In genomic region chr4:116499-116898, GRCh38 we compare ENCODE assay signal across 26 cellular contexts.
"Had no signal": no experiment of that assay in that cellular context is flagged by ENCODE, and none has a peak within 500 bp of the region (broad histone marks: within the 10 kb centered on the region; RNA-seq: fewer than 3 reads in every experiment).

No MANE protein-coding gene starts in this region.

- H2AFZ ChIP-seq: PC-9 had no signal

- H3K4me3 ChIP-seq: adrenal gland, MG63, PC-9 had no signal

- H3K4me1 ChIP-seq: adrenal gland had no signal

- H3K27me3 ChIP-seq: adrenal gland, MG63 had no signal

- H3K36me3 Mint-ChIP-seq: WTC11 had no signal

- H3K9ac ChIP-seq: KMS-11 had no signal

- H3K4me3 Mint-ChIP-seq: activated CD4-positive, alpha-beta memory T cell treated with anti-CD3 and anti-CD28 coated beads, Interleukin-2, amount 10 ng/mL, durations not matched to agents 7 days and 5 days; activated naive CD4-positive, alpha-beta T cell treated with anti-CD3 and anti-CD28 coated beads, Interleukin-2, amount 10 ng/mL, durations not matched to agents 7 days and 5 days; activated naive CD8-positive, alpha-beta T cell treated with anti-CD3 and anti-CD28 coated beads, Interleukin-2, amount 10 ng/mL, durations not matched to agents 7 days and 5 days; activated T-cell treated with anti-CD3 and anti-CD28 coated beads, Interleukin-2, amount 50 U/mL, for 24 hours; T-helper 17 cell; WTC11 had no signal

- H3K4me1 Mint-ChIP-seq: WTC11 had no signal

- ATAC-seq: T-helper 17 cell, WTC11 had no signal

- H3K9me3 Mint-ChIP-seq: WTC11 had no signal

- DNase-seq: activated CD4-positive, alpha-beta memory T cell treated with anti-CD3 and anti-CD28 coated beads, Interleukin-2, amount 10 ng/mL, durations not matched to agents 7 days and 5 days; activated CD4-positive, alpha-beta T cell treated with anti-CD3 and anti-CD28 coated beads for 1 hour; activated CD4-positive, alpha-beta T cell treated with anti-CD3 and anti-CD28 coated beads, Interleukin-2, amount 50 U/mL, for 1 hour; activated CD8-positive, alpha-beta memory T cell treated with anti-CD3 and anti-CD28 coated beads, Interleukin-2, amount 50 U/mL, for 48 hours; activated gamma-delta T cell; activated naive CD4-positive, alpha-beta T cell treated with anti-CD3 and anti-CD28 coated beads, Interleukin-2, amount 10 ng/mL, durations not matched to agents 7 days and 5 days; activated naive CD8-positive, alpha-beta T cell treated with anti-CD3 and anti-CD28 coated beads, Interleukin-2, amount 10 ng/mL, durations not matched to agents 7 days and 5 days; activated T-cell treated with anti-CD3 and anti-CD28 coated beads, Interleukin-2, amount 50 U/mL, for 24 hours; adrenal gland; anterior cingulate cortex; cerebellar nuclear complex; MG63; NCI-H1105; NCI-H1436; NCI-H1694 treated with DMSO at 0.1 percent for 48 hours; NCI-H2029 treated with DMSO at 0.1 percent for 48 hours; NCI-H510A treated with DMSO at 0.1 percent for 48 hours; NCI-H69; NK-92 treated with Interleukin-12 subunit alpha and Interleukin-12 subunit beta, amount 100 ng/mL, for 24 hours; PC-9; SHP77 treated with DMSO at 0.1 percent for 48 hours; T-helper 17 cell; T-helper 9 cell had no signal

- H3K27ac Mint-ChIP-seq: activated CD4-positive, alpha-beta memory T cell treated with anti-CD3 and anti-CD28 coated beads, Interleukin-2, amount 10 ng/mL, durations not matched to agents 7 days and 5 days; activated naive CD4-positive, alpha-beta T cell treated with anti-CD3 and anti-CD28 coated beads, Interleukin-2, amount 10 ng/mL, durations not matched to agents 7 days and 5 days; activated naive CD8-positive, alpha-beta T cell treated with anti-CD3 and anti-CD28 coated beads, Interleukin-2, amount 10 ng/mL, durations not matched to agents 7 days and 5 days; activated T-cell treated with anti-CD3 and anti-CD28 coated beads, Interleukin-2, amount 50 U/mL, for 24 hours; IgD-negative memory B cell; T-helper 17 cell; WTC11 had no signal

- H3K27me3 Mint-ChIP-seq: activated CD4-positive, alpha-beta memory T cell treated with anti-CD3 and anti-CD28 coated beads, Interleukin-2, amount 10 ng/mL, durations not matched to agents 7 days and 5 days; T-helper 17 cell had no signal

- H3K9me3 ChIP-seq: adrenal gland, MG63 had no signal

- H3K36me3 ChIP-seq: adrenal gland, MG63 had no signal

- H3K27ac ChIP-seq: adrenal gland, KMS-11, PC-9 had no signal

- H3K4me2 ChIP-seq: KMS-11, PC-9 had no signal
